Comparison of ENCODE assay signal across 19 cellular contexts in the genomic region with DNA sequence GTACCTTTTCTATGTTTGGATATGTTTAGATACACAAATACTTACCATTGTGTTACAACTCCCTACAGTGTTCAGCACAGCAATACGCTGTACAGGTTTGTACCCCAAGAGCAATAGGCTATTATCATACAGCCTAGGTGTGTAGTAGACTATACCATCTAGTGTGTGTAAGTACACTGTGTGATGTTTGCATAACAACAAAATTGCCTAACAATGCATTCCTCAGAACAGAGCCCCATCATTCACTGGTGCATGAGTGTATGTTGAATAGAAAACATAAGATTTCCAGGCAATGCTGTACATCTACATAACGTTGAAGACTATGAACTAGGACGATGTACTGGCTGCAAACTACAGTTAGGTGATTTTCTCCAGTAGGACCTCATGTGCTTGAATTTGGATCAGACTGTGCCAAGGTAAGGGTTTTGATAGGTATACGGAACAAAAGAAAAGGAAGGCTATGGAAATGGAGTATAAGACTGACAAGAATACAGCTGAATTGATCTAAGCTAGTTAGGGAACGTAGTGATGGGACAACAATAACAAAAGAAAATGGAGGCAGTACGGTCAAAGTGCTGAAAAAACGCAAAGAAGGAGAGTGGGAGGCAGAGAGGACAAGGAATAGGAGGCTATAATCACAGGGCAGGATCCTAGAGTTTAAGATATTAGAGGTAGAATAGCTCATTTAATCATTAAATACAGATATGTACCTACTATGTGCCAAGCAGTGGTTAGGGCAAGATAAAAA. TPM values are rescaled to one million over a fixed set of nuclear protein-coding genes. Genes with fewer than 3 reads are reported as not detected.
DNase-seq lines count a peak whose midpoint lies in the region; ATAC-seq, FAIRE-seq and TF ChIP-seq lines count a peak whose summit lies in the region.
"Had no signal": no experiment of that assay in that cellular context is flagged by ENCODE, and none has a peak within 500 bp of the region (broad histone marks: within the 10 kb centered on the region; RNA-seq: fewer than 3 reads in every experiment).

No MANE protein-coding gene starts in this region.

- H3K9me3 Mint-ChIP-seq in activated naive CD8-positive, alpha-beta T cell treated with anti-CD3 and anti-CD28 coated beads, Interleukin-2, amount 10 ng/mL, durations not matched to agents 7 days and 5 days = peaks cover 5% of the 10 kb centered on the region
- H3K9me3 Mint-ChIP-seq in activated naive CD8-positive, alpha-beta T cell treated with anti-CD3 and anti-CD28 coated beads, Interleukin-2, amount 50 U/mL, for 24 hours = peaks cover 3% of the 10 kb centered on the region

- no peak overlapping the region for H3K4me2 ChIP-seq in H1 (ENCODE audit: insufficient read depth in 1 of 2, low read depth in 2 of 2, low read length in 2 of 2)
- H3K4me2 ChIP-seq: PC-9 had no signal

- TF ChIP-seq CTCF in H1 (IDR thresholded peaks at IDR 0.05; ENCODE audit: control extremely low read depth in 1 of 3, insufficient read depth in 1 of 3, low read depth in 1 of 3, low read length in 3 of 3) (no peak), BE2C (IDR thresholded peaks at IDR 0.05; ENCODE audit: low read depth, low read length) (no peak)

- peak; percentile 33 for FAIRE-seq in GM18507 (lab: Jason Lieb, UNC)
- FAIRE-seq in H1 (lab: Jason Lieb, UNC) = no peak
- FAIRE-seq: A204.1 had no signal

- H3K27me3 ChIP-seq in H1 (replicated peaks in 1 of 4; ENCODE audit: control insufficient read depth in 3 of 4, extremely low read depth in 1 of 4, insufficient read depth in 3 of 4, low read length in 3 of 4) = no peaks in the 10 kb centered on the region
- H3K27me3 ChIP-seq in BE2C = no peaks in the 10 kb centered on the region
- H3K27me3 ChIP-seq: BLaER1 treated with 17β-estradiol and CSF1 and Interleukin-3, amounts not matched to agents 10 nM and 100 nM; SJSA1 had no signal

- H3K9ac ChIP-seq in H1 (replicated peaks in 1 of 4; ENCODE audit: extremely low read depth in 1 of 4, low read depth in 3 of 4, low read length in 3 of 4) = no peak overlapping the region
- H3K9ac ChIP-seq: BLaER1 treated with 17β-estradiol and CSF1 and Interleukin-3, amounts not matched to agents 10 nM and 100 nM had no signal

- no peak overlapping the region for H3K27ac ChIP-seq in H1 (ENCODE audit: low read depth, low read length)
- H3K27ac ChIP-seq: BLaER1 treated with 17β-estradiol and CSF1 and Interleukin-3, amounts not matched to agents 10 nM and 100 nM; PC-9; SJSA1 had no signal

- 81% methylated on average over 7 of the region's 7 CpGs; no CpG with 5 or more reads in 1 of the 2 experiments for WGBS in H1 (ENCODE audit: extremely low coverage in 1 of 2, insufficient coverage in 1 of 2, insufficient read length in 1 of 2, insufficient replicate concordance in 2 of 2, low coverage in 1 of 2, low lambda C conversion rate in 2 of 2, missing lambda C conversion rate in 1 of 2), 2 experiments

- H3K14ac ChIP-seq in H1 (ENCODE audit: insufficient read length) = no peak overlapping the region

- H3K4me3 ChIP-seq in H1 (ENCODE audit: extremely low read depth in 1 of 4, insufficient read depth in 2 of 4, low read depth in 3 of 4, low read length in 4 of 4) (no peak overlapping the region), BE2C (ENCODE audit: low read depth, low read length) (no peak overlapping the region)
- H3K4me3 ChIP-seq: BLaER1 treated with 17β-estradiol and CSF1 and Interleukin-3, amounts not matched to agents 10 nM and 100 nM; PC-9; SJSA1 had no signal

- H3K4me1 Mint-ChIP-seq in activated naive CD8-positive, alpha-beta T cell treated with anti-CD3 and anti-CD28 coated beads, Interleukin-2, amount 10 ng/mL, durations not matched to agents 7 days and 5 days = peaks cover 32% of the 10 kb centered on the region
- H3K4me1 Mint-ChIP-seq in activated naive CD8-positive, alpha-beta T cell treated with anti-CD3 and anti-CD28 coated beads, Interleukin-2, amount 50 U/mL, for 24 hours = peaks cover 43% of the 10 kb centered on the region
- H3K4me1 Mint-ChIP-seq in T-helper 17 cell = peaks cover 33% of the 10 kb centered on the region

- H3K36me3 Mint-ChIP-seq in activated naive CD8-positive, alpha-beta T cell treated with anti-CD3 and anti-CD28 coated beads, Interleukin-2, amount 10 ng/mL, durations not matched to agents 7 days and 5 days = peaks cover 38% of the 10 kb centered on the region
- H3K36me3 Mint-ChIP-seq in activated naive CD8-positive, alpha-beta T cell treated with anti-CD3 and anti-CD28 coated beads, Interleukin-2, amount 50 U/mL, for 24 hours (ENCODE audit: low read depth) = peaks cover 11% of the 10 kb centered on the region
- H3K36me3 Mint-ChIP-seq in T-helper 17 cell (ENCODE audit: low read depth) = peaks cover 4% of the 10 kb centered on the region

- H3K4me3 Mint-ChIP-seq in activated naive CD8-positive, alpha-beta T cell treated with anti-CD3 and anti-CD28 coated beads, Interleukin-2, amount 10 ng/mL, durations not matched to agents 7 days and 5 days = no peak overlapping the region
- no peak overlapping the region for H3K4me3 Mint-ChIP-seq in activated naive CD8-positive, alpha-beta T cell treated with anti-CD3 and anti-CD28 coated beads, Interleukin-2, amount 50 U/mL, for 24 hours
- H3K4me3 Mint-ChIP-seq in T-helper 17 cell = no peak overlapping the region

- no peak overlapping the region for H2BK20ac ChIP-seq in H1 (ENCODE audit: low read length)

- ATAC-seq in activated naive CD8-positive, alpha-beta T cell treated with anti-CD3 and anti-CD28 coated beads, Interleukin-2, amount 10 ng/mL, durations not matched to agents 7 days and 5 days (ENCODE audit: low read depth) = no peak
- no peak for ATAC-seq in activated naive CD8-positive, alpha-beta T cell treated with anti-CD3 and anti-CD28 coated beads, Interleukin-2, amount 50 U/mL, for 24 hours
- ATAC-seq in T-helper 17 cell = no peak
- ATAC-seq: HCT116 had no signal

- no peak overlapping the region for H2BK12ac ChIP-seq in H1 (ENCODE audit: low read depth, low read length)

- peaks cover 2% of the 10 kb centered on the region; the same call in 1 of the 2 replicates for H3K79me1 ChIP-seq in H1 (ENCODE audit: low read depth, low read length)

- no peak overlapping the region for H3K18ac ChIP-seq in H1 (ENCODE audit: extremely low read depth, low read length)

- H2AFZ ChIP-seq in H1 (ENCODE audit: low read length) = no peak overlapping the region
- H2AFZ ChIP-seq: PC-9 had no signal

- no peaks in the 10 kb centered on the region for H3K27me3 Mint-ChIP-seq in activated naive CD8-positive, alpha-beta T cell treated with anti-CD3 and anti-CD28 coated beads, Interleukin-2, amount 10 ng/mL, durations not matched to agents 7 days and 5 days
- no peaks in the 10 kb centered on the region for H3K27me3 Mint-ChIP-seq in activated naive CD8-positive, alpha-beta T cell treated with anti-CD3 and anti-CD28 coated beads, Interleukin-2, amount 50 U/mL, for 24 hours
- H3K27me3 Mint-ChIP-seq in T-helper 17 cell = no peaks in the 10 kb centered on the region

- no peak for TF ChIP-seq RAD21 in H1 (IDR thresholded peaks at IDR 0.05 in 1 of 2, conservative IDR thresholded peaks at IDR 0.05 in 1 of 2; ENCODE audit: low read depth in 2 of 2, low read length in 2 of 2)

- no peak overlapping the region; the same call in 1 of the 2 replicates for H2BK5ac ChIP-seq in H1 (ENCODE audit: low read depth, low read length)

- H3K9me3 ChIP-seq in H1 (ENCODE audit: insufficient read depth in 2 of 2, low read depth in 1 of 2, low read length in 1 of 2) (no peaks in the 10 kb centered on the region), T-helper 17 cell (ENCODE audit: control insufficient read depth, low read length, poor library complexity, severe bottlenecking) (no peaks in the 10 kb centered on the region), BE2C (no peaks in the 10 kb centered on the region)
- H3K9me3 ChIP-seq: SJSA1 had no signal

- H4K5ac ChIP-seq in H1 (ENCODE audit: insufficient read length, low read depth, low read length) = no peak overlapping the region

- H2BK120ac ChIP-seq in H1 (replicated peaks; ENCODE audit: low read depth, low read length) = no peak overlapping the region

- CTCF ChIA-PET in H1 (lab: Charles Lee; ENCODE audit: partially characterized antibody) = no interaction called here

- no peak overlapping the region for H4K91ac ChIP-seq in H1 (replicated peaks; ENCODE audit: insufficient read length, low read length)

- DNase-seq in activated naive CD8-positive, alpha-beta T cell treated with anti-CD3 and anti-CD28 coated beads, Interleukin-2, amount 10 ng/mL, durations not matched to agents 7 days and 5 days = no peak
- DNase-seq in activated naive CD8-positive, alpha-beta T cell treated with anti-CD3 and anti-CD28 coated beads, Interleukin-2, amount 50 U/mL, for 24 hours = no peak
- no peak for DNase-seq in GM18507 (ENCODE audit: extremely low spot score, insufficient read length, low read depth)
- no peak for DNase-seq in H1 (ENCODE audit: low read depth in 1 of 2, low spot score in 2 of 2)
- DNase-seq in renal cortical epithelial cell (ENCODE audit: low read depth) = peak; percentile 6
- no peak for DNase-seq in T-helper 17 cell
- DNase-seq in hypothalamus (lab: John Stamatoyannopoulos, UW) = no peak
- DNase-seq in BE2C = no peak
- DNase-seq: COR-L47, DMS153, KG1, NCI-H1436, NCI-H2081, NCI-H510A, PC-9 had no signal

- H3K23me2 ChIP-seq in H1 (ENCODE audit: low read depth, low read length) = no peaks in the 10 kb centered on the region; the same call in 1 of the 2 replicates

- no peak overlapping the region for H2BK15ac ChIP-seq in H1 (ENCODE audit: low read length)

- TF ChIP-seq POLR2A in H1 (IDR thresholded peaks at IDR 0.05; ENCODE audit: control extremely low read depth in 1 of 2, low read depth in 2 of 2, low read length in 2 of 2) = no peak

- H3K79me2 ChIP-seq in H1 (ENCODE audit: control insufficient read depth in 1 of 2, insufficient read depth in 2 of 2, low read length in 2 of 2) = peaks cover 0 to 36% of the 10 kb centered on the region in 2 experiments; a peak in 3 of 4 replicates

- TF ChIP-seq EP300 in H1 (IDR thresholded peaks at IDR 0.05; ENCODE audit: borderline replicate concordance in 1 of 2, low read depth in 2 of 2, low read length in 2 of 2) = no peak

- peak overlapping the region; percentile 80; the same call in 1 of the 2 replicates for H2AK5ac ChIP-seq in H1 (ENCODE audit: low read depth, low read length)

- POLR2A ChIA-PET in activated naive CD8-positive, alpha-beta T cell treated with anti-CD3 and anti-CD28 coated beads, Interleukin-2, amount 10 ng/mL, durations not matched to agents 7 days and 5 days (lab: Charles Lee) = interaction anchor here (1.1 to 1.4 kb wide), 2 partner anchors 34 to 47 kb away, joined by 3 to 4 read pairs; partner anchors contain the start of gene FNIP1
- POLR2A ChIA-PET in H1 (lab: Charles Lee; ENCODE audit: partially characterized antibody) = no interaction called here

- H3K27ac Mint-ChIP-seq in activated naive CD8-positive, alpha-beta T cell treated with anti-CD3 and anti-CD28 coated beads, Interleukin-2, amount 10 ng/mL, durations not matched to agents 7 days and 5 days = peak overlapping the region; percentile 14
- H3K27ac Mint-ChIP-seq in activated naive CD8-positive, alpha-beta T cell treated with anti-CD3 and anti-CD28 coated beads, Interleukin-2, amount 50 U/mL, for 24 hours = no peak overlapping the region
- H3K27ac Mint-ChIP-seq in T-helper 17 cell = no peak overlapping the region

- no peak overlapping the region for H3K4ac ChIP-seq in H1 (replicated peaks; ENCODE audit: insufficient read length, low read depth, low read length)

- no peak overlapping the region for H3K56ac ChIP-seq in H1 (replicated peaks; ENCODE audit: insufficient read length, low read depth, low read length)

- no peak overlapping the region for H3K23ac ChIP-seq in H1 (ENCODE audit: insufficient read length)

- H3K4me1 ChIP-seq in H1 (replicated peaks in 1 of 4; ENCODE audit: control insufficient read depth in 3 of 4, insufficient read depth in 4 of 4, low read length in 3 of 4) (no peaks in the 10 kb centered on the region), BE2C (no peaks in the 10 kb centered on the region; the same call in 1 of the 2 replicates)

- H4K8ac ChIP-seq in H1 (ENCODE audit: extremely low read depth, insufficient read depth, low read length) = no peak overlapping the region

- H4K20me1 ChIP-seq in H1 (replicated peaks in 1 of 2; ENCODE audit: control insufficient read depth in 1 of 2, insufficient read depth in 2 of 2, low read length in 2 of 2) = peaks cover 0 to 3% of the 10 kb centered on the region in 2 experiments

- H3K36me3 ChIP-seq in H1 (ENCODE audit: control insufficient read depth in 2 of 4, insufficient read depth in 4 of 4, low read length in 3 of 4) = no peaks in the 10 kb centered on the region
- no peaks in the 10 kb centered on the region for H3K36me3 ChIP-seq in BE2C

RNA-seq across cellular contexts. Expression of gene FNIP1, which starts 46.9 kb away (rescaled TPM):
- total RNA-seq in activated naive CD8-positive, alpha-beta T cell treated with anti-CD3 and anti-CD28 coated beads, Interleukin-2, amount 10 ng/mL, durations not matched to agents 7 days and 5 days = 10 to 100 TPM; 30.6 to 31.7 TPM
- 17.1 and 17.3 TPM in 2 replicates for total RNA-seq in H1 (2021; fragmentation: NEBNext Ultra II Directional; extraction: Animal tissue kit (Norgen Biotek cat#: 25700))
- polyA plus RNA-seq in H1 (2011; rRNA removed) = 2.8 and 3.5 TPM in 2 replicates
- polyA plus RNA-seq in H1 (2011; cell fraction: cytosol; rRNA removed) = 3.7 TPM
- 6.1 TPM for polyA plus RNA-seq in H1 (2011; cell fraction: nucleus; rRNA removed)
- polyA plus RNA-seq in H1 (2012, experiment 1 of 2) = 3.5 to 7.1 TPM (median 4.4 TPM) in 4 replicates
- polyA plus RNA-seq in H1 (2012, experiment 2 of 2) = 0.50 TPM
- 7.6 TPM for polyA plus RNA-seq in H1 (2013, experiment 1 of 2)
- 7.2 TPM for polyA plus RNA-seq in H1 (2013, experiment 2 of 2)
- polyA minus RNA-seq in H1 (2011; rRNA and poly(A)+ RNA removed) = 21.3 and 30.7 TPM in 2 replicates
- 10.1 TPM for polyA minus RNA-seq in H1 (2011; cell fraction: cytosol; rRNA and poly(A)+ RNA removed)
- 34.6 TPM for polyA minus RNA-seq in H1 (2011; cell fraction: nucleus; rRNA and poly(A)+ RNA removed)
- 49.3 and 56.3 TPM in 2 replicates for total RNA-seq in renal cortical epithelial cell
- 10 to 100 TPM; 27.5 to 28.8 TPM for total RNA-seq in T-helper 17 cell
- 11.2 TPM for polyA plus RNA-seq in BE2C (2012; ENCODE audit: insufficient read depth, insufficient read length, low read depth)
